8 cellular contexts compared by ENCODE assay signal in genomic region chr17:50200447-50201225, GRCh38. TPM values are rescaled to one million over a fixed set of nuclear protein-coding genes. Genes with fewer than 3 reads are reported as not detected.
DNase-seq lines count a peak whose midpoint lies in the region; ATAC-seq and TF ChIP-seq lines count a peak whose summit lies in the region.

No MANE protein-coding gene starts in this region.

- no peaks in the 10 kb centered on the region for H3K9me3 Mint-ChIP-seq in IgD-negative memory B cell
- H3K9me3 Mint-ChIP-seq in activated T-helper 17 cell treated with anti-CD3 and anti-CD28 coated beads, Interleukin-2, amount 50 U/mL, for 72 hours = no peaks in the 10 kb centered on the region
- no peaks in the 10 kb centered on the region for H3K9me3 Mint-ChIP-seq in natural killer cell treated with Interleukin-12 subunit alpha and Interleukin-12 subunit beta and Interleukin-15 and Interleukin-18, amount 100 ng/mL, for 72 hours

- DNase-seq in AML-193 (lab: John Stamatoyannopoulos, UW) (peak; percentile 80), GM19240 (ENCODE audit: insufficient read length, low spot score) (peak; percentile 89), RKO (ENCODE audit: low spot score) (peak; percentile 79), fibroblast of pulmonary artery (ENCODE audit: low read depth) (peak; percentile 96)
- peak; percentile 84 for DNase-seq in natural killer cell treated with Interleukin-12 subunit alpha and Interleukin-12 subunit beta and Interleukin-15 and Interleukin-18, amount 100 ng/mL, for 72 hours (ENCODE audit: low spot score)
- DNase-seq in stimulated activated naive CD4-positive, alpha-beta T cell treated with Interleukin-2 at 50 U/mL for 16 hours (lab: John Stamatoyannopoulos, UW) = peak; percentile 73

- peak overlapping the region; percentile 67 to 95 (median 88) for H3K27ac Mint-ChIP-seq in IgD-negative memory B cell
- peak overlapping the region; percentile 75 for H3K27ac Mint-ChIP-seq in activated T-helper 17 cell treated with anti-CD3 and anti-CD28 coated beads, Interleukin-2, amount 50 U/mL, for 72 hours
- no peak overlapping the region for H3K27ac Mint-ChIP-seq in natural killer cell treated with Interleukin-12 subunit alpha and Interleukin-12 subunit beta and Interleukin-15 and Interleukin-18, amount 100 ng/mL, for 72 hours

- peak overlapping the region; percentile 71 to 95 (median 88) for H3K4me3 Mint-ChIP-seq in IgD-negative memory B cell
- H3K4me3 Mint-ChIP-seq in activated T-helper 17 cell treated with anti-CD3 and anti-CD28 coated beads, Interleukin-2, amount 50 U/mL, for 72 hours = peak overlapping the region; percentile 77
- peak overlapping the region; percentile 84 for H3K4me3 Mint-ChIP-seq in natural killer cell treated with Interleukin-12 subunit alpha and Interleukin-12 subunit beta and Interleukin-15 and Interleukin-18, amount 100 ng/mL, for 72 hours

- peak overlapping the region; percentile 98 for H3K4me3 ChIP-seq in fibroblast of pulmonary artery (replicated peaks; ENCODE audit: low read depth, low read length)

- peaks cover 47% of the 10 kb centered on the region for H3K27me3 Mint-ChIP-seq in IgD-negative memory B cell
- H3K27me3 Mint-ChIP-seq in activated T-helper 17 cell treated with anti-CD3 and anti-CD28 coated beads, Interleukin-2, amount 50 U/mL, for 72 hours = peaks cover 40% of the 10 kb centered on the region
- H3K27me3 Mint-ChIP-seq in natural killer cell treated with Interleukin-12 subunit alpha and Interleukin-12 subunit beta and Interleukin-15 and Interleukin-18, amount 100 ng/mL, for 72 hours = peaks cover 47 to 51% of the 10 kb centered on the region in 2 donors

- H3K4me1 Mint-ChIP-seq in IgD-negative memory B cell = peaks cover 8 to 26% (median 8%) of the 10 kb centered on the region in 3 donors
- H3K4me1 Mint-ChIP-seq in activated T-helper 17 cell treated with anti-CD3 and anti-CD28 coated beads, Interleukin-2, amount 50 U/mL, for 72 hours = peaks cover 7% of the 10 kb centered on the region
- H3K4me1 Mint-ChIP-seq in natural killer cell treated with Interleukin-12 subunit alpha and Interleukin-12 subunit beta and Interleukin-15 and Interleukin-18, amount 100 ng/mL, for 72 hours (ENCODE audit: low read depth in 2 of 2) = peaks cover 9 to 13% of the 10 kb centered on the region in 2 donors

- ATAC-seq in activated T-helper 17 cell treated with anti-CD3 and anti-CD28 coated beads, Interleukin-2, amount 50 U/mL, for 72 hours (replicated peaks) = peak; percentile 85
- ATAC-seq in natural killer cell treated with Interleukin-12 subunit alpha and Interleukin-12 subunit beta and Interleukin-15 and Interleukin-18, amount 100 ng/mL, for 72 hours = peak; percentile 87 to 90

- no peaks in the 10 kb centered on the region for H3K36me3 Mint-ChIP-seq in IgD-negative memory B cell
- no peaks in the 10 kb centered on the region for H3K36me3 Mint-ChIP-seq in activated T-helper 17 cell treated with anti-CD3 and anti-CD28 coated beads, Interleukin-2, amount 50 U/mL, for 72 hours (ENCODE audit: low read depth)
- H3K36me3 Mint-ChIP-seq in natural killer cell treated with Interleukin-12 subunit alpha and Interleukin-12 subunit beta and Interleukin-15 and Interleukin-18, amount 100 ng/mL, for 72 hours = no peaks in the 10 kb centered on the region

- peak; percentile 77 for TF ChIP-seq CTCF in fibroblast of pulmonary artery (IDR thresholded peaks at IDR 0.05; ENCODE audit: low read length, missing control alignments)

RNA-seq across cellular contexts. Expression of gene COL1A1, which starts 0.8 kb away (rescaled TPM):
- polyA plus RNA-seq in IgD-negative memory B cell = 0.74 TPM
- 1 to 10 TPM in 1 of 2 donors, under 1 TPM in 1; 0.37 to 1.9 TPM for total RNA-seq in activated T-helper 17 cell treated with anti-CD3 and anti-CD28 coated beads, Interleukin-2, amount 50 U/mL, for 72 hours
- total RNA-seq in natural killer cell treated with Interleukin-12 subunit alpha and Interleukin-12 subunit beta and Interleukin-15 and Interleukin-18, amount 100 ng/mL, for 72 hours = 1 to 10 TPM in 1 of 2 donors, not detected in 1; 1.7 TPM

RNA-seq across cellular contexts. Expression of gene SGCA, which starts 34.8 kb away (rescaled TPM):
- polyA plus RNA-seq in IgD-negative memory B cell = 2.9 TPM
- not detected for total RNA-seq in activated T-helper 17 cell treated with anti-CD3 and anti-CD28 coated beads, Interleukin-2, amount 50 U/mL, for 72 hours
- under 1 TPM in 1 of 2 donors, not detected in 1; 0.42 TPM for total RNA-seq in natural killer cell treated with Interleukin-12 subunit alpha and Interleukin-12 subunit beta and Interleukin-15 and Interleukin-18, amount 100 ng/mL, for 72 hours

RNA-seq across cellular contexts. Expression of gene PPP1R9B, which starts 50.2 kb away (rescaled TPM):
- 4.2 TPM for polyA plus RNA-seq in IgD-negative memory B cell
- total RNA-seq in activated T-helper 17 cell treated with anti-CD3 and anti-CD28 coated beads, Interleukin-2, amount 50 U/mL, for 72 hours = 10 to 100 TPM; 73.6 to 89.2 TPM
- total RNA-seq in natural killer cell treated with Interleukin-12 subunit alpha and Interleukin-12 subunit beta and Interleukin-15 and Interleukin-18, amount 100 ng/mL, for 72 hours = 100 to 1,000 TPM in 1 of 2 donors, 10 to 100 TPM in 1; 96.0 to 110 TPM

Comparison
In these comparisons a context has a peak if more than half of its experiments do, and no peak if none do; other contexts are left out.
1. Peak in every context shown above with its lines: DNase-seq, ATAC-seq and H3K4me3 ChIP-seq.
2. H3K27ac Mint-ChIP-seq: peak in IgD-negative memory B cell (3 of 3) and activated T-helper 17 cell treated with anti-CD3 and anti-CD28 coated beads, Interleukin-2, amount 50 U/mL, for 72 hours (single experiment); none in natural killer cell treated with Interleukin-12 subunit alpha and Interleukin-12 subunit beta and Interleukin-15 and Interleukin-18, amount 100 ng/mL, for 72 hours (0 of 2).